In genomic region chr2:69163556-69163955, GRCh38 we compare ENCODE assay signal across 1 cellular context.
TF ChIP-seq lines count a peak whose summit lies in the region.

No MANE protein-coding gene starts in this region.

TF ChIP-seq in IMR-90, 13 proteins besides CTCF, POLR2A, EP300 and RAD21 (continued from another document):
- no peak for TF ChIP-seq MAFK (IDR thresholded peaks at IDR 0.05; ENCODE audit: low read depth, low read length)
- TF ChIP-seq BHLHE40 (IDR thresholded peaks at IDR 0.05; ENCODE audit: low read depth, low read length), result no peak
- no peak for TF ChIP-seq CHD1 (IDR thresholded peaks at IDR 0.05; ENCODE audit: low read depth, low read length)
